Comparison of ENCODE assay signal across 13 cellular contexts in genomic region chr12:19597304-19598066, GRCh38.
"Had no signal": no experiment of that assay in that cellular context is flagged by ENCODE, and none has a peak within 500 bp of the region (broad histone marks: within the 10 kb centered on the region; RNA-seq: fewer than 3 reads in every experiment).

No MANE protein-coding gene starts in this region.

- H3K27ac ChIP-seq: body of pancreas, epithelial cell of prostate had no signal

- H3K27me3 Mint-ChIP-seq: activated naive CD4-positive, alpha-beta T cell treated with anti-CD3 and anti-CD28 coated beads, Interleukin-2, amount 50 U/mL, for 24 hours; central memory CD8-positive, alpha-beta T cell had no signal

- H3K36me3 ChIP-seq: stomach had no signal

- H3K27ac Mint-ChIP-seq: activated naive CD4-positive, alpha-beta T cell treated with anti-CD3 and anti-CD28 coated beads, Interleukin-2, amount 50 U/mL, for 24 hours; activated T-helper 2 cell treated with anti-CD3 and anti-CD28 coated beads, Interferon-gamma antibody, Interleukin-2, Interleukin-4, amounts not matched to agents 10 μg/mL and 5 μg/mL and 100 μg/mL, durations not matched to agents 14 hours and 24 hours and 36 hours; natural killer cell had no signal

- H3K9me3 Mint-ChIP-seq: activated naive CD4-positive, alpha-beta T cell treated with anti-CD3 and anti-CD28 coated beads, Interleukin-2, amount 50 U/mL, for 24 hours; activated T-helper 2 cell treated with anti-CD3 and anti-CD28 coated beads, Interferon-gamma antibody, Interleukin-2, Interleukin-4, amounts not matched to agents 10 μg/mL and 5 μg/mL and 100 μg/mL, durations not matched to agents 14 hours and 24 hours and 36 hours; central memory CD8-positive, alpha-beta T cell; natural killer cell had no signal

- H3K36me3 Mint-ChIP-seq: natural killer cell had no signal

- H3K4me1 ChIP-seq: body of pancreas, stomach had no signal

- H3K9me3 ChIP-seq: body of pancreas, stomach had no signal

- H3K27me3 ChIP-seq: body of pancreas, stomach had no signal

- H3K4me1 Mint-ChIP-seq: activated naive CD4-positive, alpha-beta T cell treated with anti-CD3 and anti-CD28 coated beads, Interleukin-2, amount 50 U/mL, for 24 hours; central memory CD8-positive, alpha-beta T cell; natural killer cell had no signal

- H3K4me3 Mint-ChIP-seq: activated naive CD4-positive, alpha-beta T cell treated with anti-CD3 and anti-CD28 coated beads, Interleukin-2, amount 50 U/mL, for 24 hours; central memory CD8-positive, alpha-beta T cell; natural killer cell had no signal

- H3K4me3 ChIP-seq: body of pancreas, stomach had no signal

- DNase-seq: body of pancreas; cortex of kidney; effector memory CD4-positive, alpha-beta T cell; hypothalamus; left colon; natural killer cell; stomach; T-helper 2 cell had no signal

- ATAC-seq: activated CD4-positive, CD25-positive, alpha-beta regulatory T cell treated with anti-CD3 and anti-CD28 coated beads, Interleukin-2, amount 50 U/mL, for 24 hours; body of pancreas; left colon; natural killer cell had no signal
